Comparison of ENCODE assay signal across 10 cellular contexts in the genomic region with DNA sequence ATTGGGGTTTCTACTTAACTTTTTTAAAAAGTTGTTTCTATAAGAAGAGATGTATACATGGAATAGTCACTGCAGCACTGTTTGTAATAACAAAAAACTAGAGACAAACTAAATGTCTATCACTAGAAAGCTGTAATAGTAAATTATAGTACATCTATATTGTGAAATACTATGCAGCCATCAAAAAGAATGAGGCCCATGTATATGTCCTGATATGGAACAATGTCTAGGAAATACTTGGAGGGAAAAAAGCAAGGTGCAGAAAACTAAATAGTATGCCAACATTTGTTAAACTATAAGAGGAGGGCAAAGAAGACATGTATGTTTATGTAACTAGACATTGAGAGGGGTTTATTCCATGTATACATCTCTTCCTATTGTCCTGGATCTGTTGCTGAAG.
"Had no signal": no experiment of that assay in that cellular context is flagged by ENCODE, and none has a peak within 500 bp of the region (broad histone marks: within the 10 kb centered on the region; RNA-seq: fewer than 3 reads in every experiment).

No MANE protein-coding gene starts in this region.

- ATAC-seq: GM23338, HepG2 had no signal

- H3K27ac ChIP-seq: HL-60 had no signal

- H3K4me3 Mint-ChIP-seq: GM23338, H9, HFFc6 had no signal

- H2AFZ ChIP-seq: GM23338 had no signal

- H3K36me3 Mint-ChIP-seq: IgD-negative memory B cell had no signal

- H3K9me3 Mint-ChIP-seq: GM23338, H9, HFFc6, IgD-negative memory B cell had no signal

- H3K27ac Mint-ChIP-seq: GM23338, H9, HFFc6 had no signal

- H3K4me3 ChIP-seq: GM23338 had no signal

- H3K4me2 ChIP-seq: GM23338 had no signal

- H3K27me3 Mint-ChIP-seq: IgD-negative memory B cell had no signal

- DNase-seq: H9, HCEC 1CT, HFFc6, KG1 had no signal

- FAIRE-seq: H1, H54, HepG2 had no signal
